Comparison of ENCODE assay signal across 8 cellular contexts in genomic region chr1:94541175-94542087, GRCh38. TPM values are rescaled to one million over a fixed set of nuclear protein-coding genes. Genes with fewer than 3 reads are reported as not detected.
A peak's percentile ranks its signal among the peaks of the same experiment; 100 is the strongest.
DNase-seq lines count a peak whose midpoint lies in the region; ATAC-seq lines count a peak whose summit lies in the region.

F3 (minus strand) TSS chr1:94541759; CDS start chr1:94541636, 123 bp downstream.

- peaks cover 61% of the 10 kb centered on the region for H3K27me3 Mint-ChIP-seq in activated CD4-positive, alpha-beta memory T cell treated with anti-CD3 and anti-CD28 coated beads for 36 hours

- peak; percentile 82 for ATAC-seq in HG02852 (IDR thresholded peaks at IDR 0.05; ENCODE audit: unreplicated experiment)

- DNase-seq in NCI-H1436 (lab: John Stamatoyannopoulos, UW) (peak; percentile 78), NCI-H1436 treated with DMSO at 0.1 percent for 48 hours (lab: John Stamatoyannopoulos, UW) (no peak), NCI-H2171 treated with DMSO at 0.1 percent for 48 hours (lab: John Stamatoyannopoulos, UW) (peak; percentile 33), lung microvascular endothelial cell (ENCODE audit: low read depth in 2 of 2) (peak; percentile 86 to 89)
- DNase-seq in activated CD4-positive, alpha-beta memory T cell treated with anti-CD3 and anti-CD28 coated beads for 36 hours = peak; percentile 87
- DNase-seq in effector CD4-positive, alpha-beta T cell = peak; percentile 12
- peak in 2 of 3 donors; percentile 35 to 69 for DNase-seq in stimulated activated CD4-positive, alpha-beta T cell treated with anti-CD3 and anti-CD28 coated beads, TNF-alpha, amount 100 ng/mL, for 1 hour (ENCODE audit: low read depth in 3 of 3, low spot score in 1 of 3)

- H3K4me1 Mint-ChIP-seq in activated CD4-positive, alpha-beta memory T cell treated with anti-CD3 and anti-CD28 coated beads for 36 hours (ENCODE audit: low read depth) = peaks cover 12% of the 10 kb centered on the region

- H3K36me3 Mint-ChIP-seq in activated CD4-positive, alpha-beta memory T cell treated with anti-CD3 and anti-CD28 coated beads for 36 hours = no peaks in the 10 kb centered on the region

- H3K27ac Mint-ChIP-seq in activated CD4-positive, alpha-beta memory T cell treated with anti-CD3 and anti-CD28 coated beads for 36 hours = no peak within 1 kb of the TSS

- H3K4me3 Mint-ChIP-seq in activated CD4-positive, alpha-beta memory T cell treated with anti-CD3 and anti-CD28 coated beads for 36 hours = peak within 1 kb of the TSS; percentile 75

- CTCF ChIA-PET in activated CD4-positive, alpha-beta memory T cell treated with anti-CD3 and anti-CD28 coated beads for 36 hours (lab: Charles Lee) = interaction anchor here (0.6 to 0.9 kb wide), 2 partner anchors 25 to 313 kb away, joined by 3 read pairs; no protein-coding TSS in a partner anchor

- intact Hi-C loops in activated CD4-positive, alpha-beta memory T cell treated with anti-CD3 and anti-CD28 coated beads for 36 hours (cut with micrococcal nuclease) = loop anchor here (5.0 kb wide), 1 partner anchor 124 kb away; the partner anchor contains the start of gene ABCD3

- no peaks in the 10 kb centered on the region for H3K9me3 Mint-ChIP-seq in activated CD4-positive, alpha-beta memory T cell treated with anti-CD3 and anti-CD28 coated beads for 36 hours

- POLR2A ChIA-PET in activated CD4-positive, alpha-beta memory T cell treated with anti-CD3 and anti-CD28 coated beads for 36 hours (lab: Charles Lee) = no interaction called here

RNA-seq across cellular contexts. Expression of gene F3, which starts in this region (rescaled TPM):
- under 1 TPM; 0.15 to 0.33 TPM for total RNA-seq in activated CD4-positive, alpha-beta memory T cell treated with anti-CD3 and anti-CD28 coated beads for 36 hours
- total RNA-seq in lung microvascular endothelial cell = 1.1 and 1.4 TPM in 2 replicates

Comparison
In these comparisons a context has a peak if more than half of its experiments do, and no peak if none do; other contexts are left out.
1. Peak in DNase-seq in activated CD4-positive, alpha-beta memory T cell treated with anti-CD3 and anti-CD28 coated beads for 36 hours; RNA of the gene not detected or under 1 TPM.